Comparison of ENCODE assay signal across 1 cellular context in the genomic region with DNA sequence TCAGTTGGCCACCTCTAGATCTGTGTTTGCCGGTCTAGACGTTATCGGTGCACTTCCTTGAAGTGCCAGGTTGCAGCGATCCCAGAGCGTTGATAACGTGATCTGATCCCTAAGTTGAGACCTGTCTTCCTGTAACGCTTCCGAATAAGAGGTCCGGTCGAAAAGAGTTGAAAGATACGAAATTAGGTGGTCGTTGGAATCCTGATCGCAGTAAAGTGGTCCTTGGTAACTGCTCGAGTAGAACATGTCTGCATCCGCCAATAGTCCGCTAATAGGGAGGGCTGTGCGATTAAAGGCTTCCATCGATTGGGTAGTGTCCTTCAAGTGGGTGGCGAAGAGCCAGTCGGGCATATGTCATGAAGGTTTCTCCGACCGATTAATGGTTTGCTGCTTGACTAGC.
TF ChIP-seq lines count a peak whose summit lies in the region.

No MANE protein-coding gene starts in this region.

TF ChIP-seq in endothelial cell of umbilical vein, 7 proteins besides CTCF, POLR2A, EP300 and RAD21:
- TF ChIP-seq EZH2 (IDR thresholded peaks at IDR 0.05; ENCODE audit: borderline replicate concordance, low read depth, low read length, severe bottlenecking) (no peak), FOS (IDR thresholded peaks at IDR 0.05; ENCODE audit: borderline replicate concordance, insufficient read depth, low read length) (no peak), POLR2AphosphoS5 (IDR thresholded peaks at IDR 0.05; ENCODE audit: insufficient read depth, low read depth, low read length) (no peak), MYC (IDR thresholded peaks at IDR 0.05; ENCODE audit: low read depth, low read length) (no peak), GATA2 (IDR thresholded peaks at IDR 0.05; ENCODE audit: insufficient read depth, insufficient read length, low read depth, low read length) (no peak)
- TF ChIP-seq, protein P1, sequence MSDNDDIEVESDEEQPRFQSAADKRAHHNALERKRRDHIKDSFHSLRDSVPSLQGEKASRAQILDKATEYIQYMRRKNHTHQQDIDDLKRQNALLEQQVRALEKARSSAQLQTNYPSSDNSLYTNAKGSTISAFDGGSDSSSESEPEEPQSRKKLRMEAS (IDR thresholded peaks at IDR 0.05; ENCODE audit: insufficient read depth, insufficient read length): no peak
